Comparison of ENCODE assay signal across 8 cellular contexts in genomic region chr7:17130281-17131059, GRCh38.
DNase-seq lines count a peak whose midpoint lies in the region; ATAC-seq and TF ChIP-seq lines count a peak whose summit lies in the region.

No MANE protein-coding gene starts in this region.

- intact Hi-C loops in dendritic cell treated with granulocyte-macrophage colony-stimulating factor and Interleukin-4, amounts not matched to agents 40 ng/mL and 50 ng/mL, for 4 days (cut with micrococcal nuclease) = no loop called here
- intact Hi-C loops in head of caudate nucleus (cut with DNase I) = no loop called here

- H3K4me1 ChIP-seq in HUES64 (ENCODE audit: insufficient read depth, low read length) (peaks cover 3% of the 10 kb centered on the region; the same call in 1 of the 2 replicates), mucosa of rectum (ENCODE audit: control insufficient read depth in 2 of 2, insufficient read depth in 2 of 2, low read length in 2 of 2) (no peaks in the 10 kb centered on the region)

- 77% methylated on average over 4 of the region's 5 CpGs for WGBS in HUES64

- peak overlapping the region; percentile 30 for H3K4me3 Mint-ChIP-seq in dendritic cell treated with granulocyte-macrophage colony-stimulating factor and Interleukin-4, amounts not matched to agents 40 ng/mL and 50 ng/mL, for 4 days

- no peak for ATAC-seq in HG02610 (IDR thresholded peaks at IDR 0.05; ENCODE audit: unreplicated experiment)
- no peak for ATAC-seq in GM21515 (IDR thresholded peaks at IDR 0.05; ENCODE audit: unreplicated experiment)

- H3K36me3 ChIP-seq in BJ (ENCODE audit: control insufficient read depth, insufficient read depth, low read length) = no peaks in the 10 kb centered on the region
- H3K36me3 ChIP-seq in HUES64 (ENCODE audit: insufficient read depth, low read length) = no peaks in the 10 kb centered on the region
- no peaks in the 10 kb centered on the region for H3K36me3 ChIP-seq in mucosa of rectum (ENCODE audit: control insufficient read depth in 2 of 2, insufficient read depth in 2 of 2, low read length in 2 of 2)

- H3K36me3 Mint-ChIP-seq in dendritic cell treated with granulocyte-macrophage colony-stimulating factor and Interleukin-4, amounts not matched to agents 40 ng/mL and 50 ng/mL, for 4 days (ENCODE audit: low read depth) = no peaks in the 10 kb centered on the region

- DNase-seq in BJ (ENCODE audit: low read depth) (peak; percentile 71), head of caudate nucleus (no peak), T-helper 9 cell (no peak)

- H3K27ac Mint-ChIP-seq in dendritic cell treated with granulocyte-macrophage colony-stimulating factor and Interleukin-4, amounts not matched to agents 40 ng/mL and 50 ng/mL, for 4 days = peak overlapping the region; percentile 50

- CTCF ChIA-PET in BJ (lab: Yijun Ruan, JAX) = interaction anchor here (0.6 to 1.5 kb wide), 4 partner anchors 10 to 334 kb away, joined by 3 to 4 read pairs (median 3); no protein-coding TSS in a partner anchor

- H3K9ac ChIP-seq in HUES64 (ENCODE audit: low read depth, low read length) = no peak overlapping the region
- H3K9ac ChIP-seq in mucosa of rectum (ENCODE audit: low read depth in 1 of 2, low read length in 2 of 2) = peak overlapping the region in 1 of 2 donors; percentile 26

- H3K9me3 Mint-ChIP-seq in dendritic cell treated with granulocyte-macrophage colony-stimulating factor and Interleukin-4, amounts not matched to agents 40 ng/mL and 50 ng/mL, for 4 days = no peaks in the 10 kb centered on the region

- peaks cover 53% of the 10 kb centered on the region for H3K4me1 Mint-ChIP-seq in dendritic cell treated with granulocyte-macrophage colony-stimulating factor and Interleukin-4, amounts not matched to agents 40 ng/mL and 50 ng/mL, for 4 days (ENCODE audit: low read depth)

- TF ChIP-seq CTCF in BJ (IDR thresholded peaks at IDR 0.05; ENCODE audit: insufficient read depth, low read depth, low read length) = no peak

- no peaks in the 10 kb centered on the region for H3K27me3 Mint-ChIP-seq in dendritic cell treated with granulocyte-macrophage colony-stimulating factor and Interleukin-4, amounts not matched to agents 40 ng/mL and 50 ng/mL, for 4 days

- POLR2A ChIA-PET in BJ (lab: Charles Lee) = interaction anchor here (0.9 kb wide), 1 partner anchor 168 kb away, joined by 4 read pairs; no protein-coding TSS in a partner anchor

- no peaks in the 10 kb centered on the region for H3K9me3 ChIP-seq in HUES64 (ENCODE audit: insufficient read depth, low read depth, low read length)
- H3K9me3 ChIP-seq in mucosa of rectum (ENCODE audit: control insufficient read depth in 2 of 2, low read length in 2 of 2) = no peaks in the 10 kb centered on the region

- H3K27me3 ChIP-seq in BJ (ENCODE audit: control insufficient read depth, insufficient read depth, low read length) (no peaks in the 10 kb centered on the region), HUES64 (ENCODE audit: insufficient read depth, low read length) (no peaks in the 10 kb centered on the region), mucosa of rectum (ENCODE audit: control insufficient read depth in 2 of 2, insufficient read depth in 2 of 2, low read length in 2 of 2) (no peaks in the 10 kb centered on the region)

- no peak overlapping the region for H3K4me3 ChIP-seq in BJ (ENCODE audit: low read depth, low read length)
- H3K4me3 ChIP-seq in HUES64 (ENCODE audit: low read length) = no peak overlapping the region
- peak overlapping the region; percentile 5 to 20 for H3K4me3 ChIP-seq in mucosa of rectum (ENCODE audit: low read length in 2 of 2)

- H3K27ac ChIP-seq in HUES64 (ENCODE audit: low read depth, low read length) (peak overlapping the region; percentile 5; the same call in 1 of the 2 replicates), mucosa of rectum (ENCODE audit: low read depth in 2 of 2, low read length in 2 of 2) (peak overlapping the region in 1 of 2 donors; percentile 25)

Comparison
In these comparisons a context has a peak if more than half of its experiments do, and no peak if none do; other contexts are left out.
1. H3K4me3 ChIP-seq: peak in mucosa of rectum (2 of 2); none in BJ (single experiment) and HUES64 (single experiment).